In the genomic region with DNA sequence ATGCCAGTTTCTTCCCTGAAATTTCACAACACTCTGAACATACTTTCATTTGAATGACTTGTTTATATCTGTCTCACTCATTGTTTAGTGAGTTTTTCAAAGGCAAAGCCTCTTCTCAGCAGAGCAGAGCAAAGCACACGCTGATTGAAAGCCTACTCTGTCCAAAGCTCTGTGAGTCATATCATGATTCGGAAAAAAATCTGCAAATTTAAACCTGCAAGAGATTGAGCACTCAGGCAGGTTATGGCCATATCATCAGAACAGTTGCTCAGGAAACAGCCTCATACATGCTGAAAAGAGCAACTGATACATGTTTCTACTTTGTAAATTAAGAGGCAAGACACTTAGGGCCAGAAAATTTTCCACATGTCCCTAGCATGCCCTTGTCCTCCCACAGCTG, we compare ENCODE assay signal across 19 cellular contexts.
DNase-seq lines count a peak whose midpoint lies in the region; ATAC-seq and TF ChIP-seq lines count a peak whose summit lies in the region.
"Had no signal": no experiment of that assay in that cellular context is flagged by ENCODE, and none has a peak within 500 bp of the region (broad histone marks: within the 10 kb centered on the region; RNA-seq: fewer than 3 reads in every experiment).

No MANE protein-coding gene starts in this region.

- TF ChIP-seq POLR2A in vagina (IDR thresholded peaks at IDR 0.05) (no peak), uterus (IDR thresholded peaks at IDR 0.05) (no peak)

- peaks cover 12% of the 10 kb centered on the region for H3K4me1 ChIP-seq in cardiac muscle cell (ENCODE audit: low read depth)
- peaks cover 0 to 4% (median 0%) of the 10 kb centered on the region in 9 donors for H3K4me1 ChIP-seq in heart right ventricle
- peaks cover 28% of the 10 kb centered on the region for H3K4me1 ChIP-seq in muscle layer of colon (ENCODE audit: insufficient read depth, low read length)
- peaks cover 14% of the 10 kb centered on the region for H3K4me1 ChIP-seq in vagina
- H3K4me1 ChIP-seq in uterus = no peaks in the 10 kb centered on the region
- H3K4me1 ChIP-seq: left lung had no signal

- no peak overlapping the region for H3K27ac Mint-ChIP-seq in T-helper 2 cell treated with Interferon-gamma antibody and Interleukin-4, amounts not matched to agents 5 μg/mL and 100 μg/mL, for 36 hours

- H3K27ac ChIP-seq in cardiac muscle cell (peak overlapping the region; percentile 12), heart right ventricle (no peak overlapping the region), muscle layer of colon (ENCODE audit: low read depth, low read length) (peak overlapping the region; percentile 41), vagina (peak overlapping the region; percentile 84), uterus (peak overlapping the region in 1 of 2 donors; percentile 67)
- H3K27ac ChIP-seq: A549, left lung had no signal

- H3K27me3 ChIP-seq in cardiac muscle cell (no peaks in the 10 kb centered on the region), heart right ventricle (peaks cover 0 to 5% (median 0%) of the 10 kb centered on the region in 7 donors), muscle layer of colon (ENCODE audit: control insufficient read depth in 1 of 2, insufficient read depth in 2 of 2, low read length in 2 of 2) (no peaks in the 10 kb centered on the region), vagina (no peaks in the 10 kb centered on the region), uterus (no peaks in the 10 kb centered on the region)
- H3K27me3 ChIP-seq: esophagus muscularis mucosa, left lung had no signal

- H3K4me3 ChIP-seq in cardiac muscle cell (no peak overlapping the region), heart right ventricle (no peak overlapping the region), epithelial cell of esophagus (ENCODE audit: low read length) (no peak overlapping the region), muscle layer of colon (ENCODE audit: low read depth in 1 of 2, low read length in 2 of 2) (no peak overlapping the region), vagina (no peak overlapping the region), uterus (no peak overlapping the region)
- H3K4me3 ChIP-seq: A549, esophagus muscularis mucosa, left lung had no signal

- H3K36me3 ChIP-seq in cardiac muscle cell (no peaks in the 10 kb centered on the region), heart right ventricle (no peaks in the 10 kb centered on the region), muscle layer of colon (ENCODE audit: insufficient read depth, low read length) (no peaks in the 10 kb centered on the region), vagina (no peaks in the 10 kb centered on the region), uterus (no peaks in the 10 kb centered on the region)
- H3K36me3 ChIP-seq: esophagus muscularis mucosa, left lung had no signal

- H3K27me3 Mint-ChIP-seq in T-helper 2 cell treated with Interferon-gamma antibody and Interleukin-4, amounts not matched to agents 5 μg/mL and 100 μg/mL, for 36 hours (ENCODE audit: low read depth) = no peaks in the 10 kb centered on the region

- no peak overlapping the region for H3K9ac ChIP-seq in muscle layer of colon (ENCODE audit: low read length)

- H3K9me3 ChIP-seq in cardiac muscle cell (ENCODE audit: low read depth) (no peaks in the 10 kb centered on the region), heart right ventricle (no peaks in the 10 kb centered on the region), muscle layer of colon (ENCODE audit: low read length) (no peaks in the 10 kb centered on the region), vagina (no peaks in the 10 kb centered on the region), uterus (no peaks in the 10 kb centered on the region)
- H3K9me3 ChIP-seq: A549, esophagus muscularis mucosa, left lung had no signal

- TF ChIP-seq CTCF in cardiac muscle cell (IDR thresholded peaks at IDR 0.05; ENCODE audit: low read depth, low read length) (no peak), heart right ventricle (IDR thresholded peaks at IDR 0.05) (no peak), epithelial cell of esophagus (IDR thresholded peaks at IDR 0.05; ENCODE audit: insufficient read depth, low read depth, low read length, missing control alignments) (no peak), vagina (IDR thresholded peaks at IDR 0.05) (no peak), uterus (IDR thresholded peaks at IDR 0.05) (no peak)

- WGBS in heart right ventricle, 2 donors = 65 to 66% methylated on average over 2 of the region's 2 CpGs

- no peaks in the 10 kb centered on the region for H3K9me3 Mint-ChIP-seq in T-helper 2 cell treated with Interferon-gamma antibody and Interleukin-4, amounts not matched to agents 5 μg/mL and 100 μg/mL, for 36 hours

- no peaks in the 10 kb centered on the region for H3K4me1 Mint-ChIP-seq in T-helper 2 cell treated with Interferon-gamma antibody and Interleukin-4, amounts not matched to agents 5 μg/mL and 100 μg/mL, for 36 hours (ENCODE audit: low read depth)

- H3K4me3 Mint-ChIP-seq in T-helper 2 cell treated with Interferon-gamma antibody and Interleukin-4, amounts not matched to agents 5 μg/mL and 100 μg/mL, for 36 hours = no peak overlapping the region

- intact Hi-C loops in heart right ventricle (cut with DNase I) (no loop called here), vagina (cut with DNase I) (no loop called here), uterus (cut with DNase I; ENCODE audit: low total_unique reads) (no loop called here)

- no peaks in the 10 kb centered on the region for H3K36me3 Mint-ChIP-seq in T-helper 2 cell treated with Interferon-gamma antibody and Interleukin-4, amounts not matched to agents 5 μg/mL and 100 μg/mL, for 36 hours (ENCODE audit: low read depth)

- DNase-seq in cardiac muscle cell (ENCODE audit: low read depth in 1 of 2, low spot score in 1 of 2) (peak in 1 of 2 donors; percentile 49), heart right ventricle (no peak), epithelial cell of esophagus (ENCODE audit: low read depth) (peak; percentile 55), vagina (ENCODE audit: extremely low spot score in 2 of 2) (no peak), uterus (no peak)
- DNase-seq in T-helper 2 cell treated with Interferon-gamma antibody and Interleukin-4, amounts not matched to agents 5 μg/mL and 100 μg/mL, for 36 hours (ENCODE audit: low spot score) = no peak
- DNase-seq: activated CD4-positive, alpha-beta T cell treated with anti-CD3 and anti-CD28 coated beads for 48 hours; activated CD8-positive, alpha-beta memory T cell treated with anti-CD3 and anti-CD28 coated beads, Interleukin-2, amount 50 U/mL, for 48 hours; activated effector memory CD4-positive, alpha-beta T cell treated with Interleukin-2 at 50 U/mL for 16 hours; left lung; NCI-H1417 treated with DMSO at 0.1 percent for 48 hours; NCI-H774; stimulated activated CD8-positive, alpha-beta memory T cell treated with anti-CD3 and anti-CD28 coated beads, Interleukin-4, amount 100 ng/mL, for 48 hours; substantia nigra; SW 1271 had no signal

- ATAC-seq in heart right ventricle = no peak
- no peak for ATAC-seq in SK-N-SH treated with all-trans-retinoic acid at 6 μM for 48 hours
- ATAC-seq: left lung had no signal

TF ChIP-seq in SK-N-SH treated with all-trans-retinoic acid at 6 μM for 48 hours, 23 proteins besides CTCF, POLR2A, EP300 and RAD21:
- no peak for TF ChIP-seq PPARA (CRISPR knock-in tag; IDR thresholded peaks at IDR 0.05; ENCODE audit: borderline replicate concordance)
- TF ChIP-seq ARNTL (CRISPR knock-in tag; IDR thresholded peaks at IDR 0.05; ENCODE audit: borderline replicate concordance, low read depth) = no peak
- TF ChIP-seq TOX (CRISPR knock-in tag; IDR thresholded peaks at IDR 0.05; ENCODE audit: borderline replicate concordance) = no peak
- no peak for TF ChIP-seq SNAI2 (CRISPR knock-in tag; IDR thresholded peaks at IDR 0.05)
- no peak for TF ChIP-seq GLIS3 (CRISPR knock-in tag; IDR thresholded peaks at IDR 0.05)
- TF ChIP-seq, protein P1, sequence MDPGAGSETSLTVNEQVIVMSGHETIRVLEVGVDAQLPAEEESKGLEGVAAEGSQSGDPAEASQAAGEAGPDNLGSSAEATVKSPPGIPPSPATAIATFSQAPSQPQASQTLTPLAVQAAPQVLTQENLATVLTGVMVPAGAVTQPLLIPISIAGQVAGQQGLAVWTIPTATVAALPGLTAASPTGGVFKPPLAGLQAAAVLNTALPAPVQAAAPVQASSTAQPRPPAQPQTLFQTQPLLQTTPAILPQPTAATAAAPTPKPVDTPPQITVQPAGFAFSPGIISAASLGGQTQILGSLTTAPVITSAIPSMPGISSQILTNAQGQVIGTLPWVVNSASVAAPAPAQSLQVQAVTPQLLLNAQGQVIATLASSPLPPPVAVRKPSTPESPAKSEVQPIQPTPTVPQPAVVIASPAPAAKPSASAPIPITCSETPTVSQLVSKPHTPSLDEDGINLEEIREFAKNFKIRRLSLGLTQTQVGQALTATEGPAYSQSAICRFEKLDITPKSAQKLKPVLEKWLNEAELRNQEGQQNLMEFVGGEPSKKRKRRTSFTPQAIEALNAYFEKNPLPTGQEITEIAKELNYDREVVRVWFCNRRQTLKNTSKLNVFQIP (CRISPR knock-in tag; IDR thresholded peaks at IDR 0.05; ENCODE audit: borderline replicate concordance, low read depth) = no peak
- no peak for TF ChIP-seq CSDC2 (CRISPR knock-in tag; IDR thresholded peaks at IDR 0.05)

Comparison
In these comparisons a context has a peak if more than half of its experiments do, and no peak if none do; other contexts are left out.
1. H3K27ac ChIP-seq: peak in cardiac muscle cell (single experiment), muscle layer of colon (single experiment) and vagina (single experiment); none in heart right ventricle (0 of 10).